ENCODE assay signal across 8 cellular contexts in the genomic region with DNA sequence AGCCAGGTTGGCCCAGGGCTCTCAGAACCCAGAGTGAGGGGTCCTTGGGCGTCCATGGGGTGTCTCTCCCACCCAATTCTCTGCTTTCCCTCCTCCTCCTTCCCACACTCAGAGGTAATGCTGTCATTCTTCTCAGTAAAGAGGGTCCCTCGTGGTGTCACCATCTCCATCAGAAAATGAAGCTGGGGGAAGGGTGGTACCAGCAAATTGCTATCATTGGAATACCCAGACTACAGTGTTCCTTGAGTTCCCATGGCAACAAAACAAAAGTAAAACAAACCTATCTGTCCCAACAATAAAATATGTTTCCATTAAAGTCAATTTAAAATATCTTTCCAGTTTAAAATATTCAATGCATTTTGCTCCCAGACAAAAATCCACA.
A peak's percentile ranks its signal among the peaks of the same experiment; 100 is the strongest.
DNase-seq lines count a peak whose midpoint lies in the region; ATAC-seq and TF ChIP-seq lines count a peak whose summit lies in the region.

No MANE protein-coding gene starts in this region.

- H3K4me1 Mint-ChIP-seq in CD14-positive monocyte (peaks cover 34% of the 10 kb centered on the region), MCF 10A (ENCODE audit: insufficient read depth, unreplicated experiment) (peaks cover 15% of the 10 kb centered on the region), memory B cell (peaks cover 35% of the 10 kb centered on the region)

- ATAC-seq in memory B cell (ENCODE audit: low read depth) (no peak), HG03457 (IDR thresholded peaks at IDR 0.05; ENCODE audit: unreplicated experiment) (no peak), GM21619 (IDR thresholded peaks at IDR 0.05; ENCODE audit: unreplicated experiment) (no peak), HG02642 (IDR thresholded peaks at IDR 0.05; ENCODE audit: poor library complexity, unreplicated experiment) (no peak)

- H3K4me3 Mint-ChIP-seq in CD14-positive monocyte (peak overlapping the region; percentile 64 to 75), MCF 10A (ENCODE audit: unreplicated experiment) (peak overlapping the region; percentile 42), memory B cell (peak overlapping the region; percentile 81)

- no peaks in the 10 kb centered on the region for H3K9me3 Mint-ChIP-seq in CD14-positive monocyte
- no peaks in the 10 kb centered on the region for H3K9me3 Mint-ChIP-seq in MCF 10A (ENCODE audit: unreplicated experiment)
- no peaks in the 10 kb centered on the region for H3K9me3 Mint-ChIP-seq in memory B cell

- TF ChIP-seq CTCF in CD14-positive monocyte (IDR thresholded peaks at IDR 0.05) (no peak), MCF 10A (IDR thresholded peaks at IDR 0.05; ENCODE audit: unreplicated experiment) (no peak)

- POLR2A ChIA-PET in MCF 10A (lab: Yijun Ruan, JAX), result interaction anchor here (0.6 to 2.4 kb wide), 8 partner anchors 8 to 160 kb away, joined by 3 to 13 read pairs (median 5); no protein-coding TSS in a partner anchor

- H3K27me3 Mint-ChIP-seq in CD14-positive monocyte (ENCODE audit: low read depth in 3 of 3) (no peaks in the 10 kb centered on the region), MCF 10A (ENCODE audit: insufficient read depth, unreplicated experiment) (no peaks in the 10 kb centered on the region), memory B cell (no peaks in the 10 kb centered on the region)

- CTCF ChIA-PET in MCF 10A (lab: Yijun Ruan, JAX), result interaction anchor here (0.7 to 2.7 kb wide), 3 partner anchors 15 to 161 kb away, joined by 3 to 11 read pairs (median 3); no protein-coding TSS in a partner anchor

- DNase-seq in CD14-positive monocyte (ENCODE audit: low spot score) (no peak), LHCN-M2 (ENCODE audit: low read depth) (peak; percentile 69), MCF 10A (ENCODE audit: unreplicated experiment) (no peak), memory B cell (ENCODE audit: low spot score in 2 of 2) (peak in 1 of 2 donors; percentile 27), activated gamma-delta T cell (lab: John Stamatoyannopoulos, UW) (no peak)

- peaks cover 23 to 25% of the 10 kb centered on the region in 2 donors for H3K36me3 Mint-ChIP-seq in CD14-positive monocyte
- H3K36me3 Mint-ChIP-seq in MCF 10A (ENCODE audit: insufficient read depth, unreplicated experiment), result peaks cover 68% of the 10 kb centered on the region
- peaks cover 25% of the 10 kb centered on the region for H3K36me3 Mint-ChIP-seq in memory B cell

- H3K27ac Mint-ChIP-seq in CD14-positive monocyte, result peak overlapping the region; percentile 87 to 97 (median 92)
- peak overlapping the region; percentile 82 for H3K27ac Mint-ChIP-seq in MCF 10A (ENCODE audit: low read depth, unreplicated experiment)
- H3K27ac Mint-ChIP-seq in memory B cell, result peak overlapping the region; percentile 89

- BruUV-seq in MCF 10A (replicated peaks; lab: Mats Ljungman, UMichigan), result no TSS peak

- intact Hi-C loops in CD14-positive monocyte (cut with micrococcal nuclease), result no loop called here
- intact Hi-C loops in MCF 10A (cut with micrococcal nuclease), result no loop called here
